ENCODE assay signal across 8 cellular contexts in the genomic region with DNA sequence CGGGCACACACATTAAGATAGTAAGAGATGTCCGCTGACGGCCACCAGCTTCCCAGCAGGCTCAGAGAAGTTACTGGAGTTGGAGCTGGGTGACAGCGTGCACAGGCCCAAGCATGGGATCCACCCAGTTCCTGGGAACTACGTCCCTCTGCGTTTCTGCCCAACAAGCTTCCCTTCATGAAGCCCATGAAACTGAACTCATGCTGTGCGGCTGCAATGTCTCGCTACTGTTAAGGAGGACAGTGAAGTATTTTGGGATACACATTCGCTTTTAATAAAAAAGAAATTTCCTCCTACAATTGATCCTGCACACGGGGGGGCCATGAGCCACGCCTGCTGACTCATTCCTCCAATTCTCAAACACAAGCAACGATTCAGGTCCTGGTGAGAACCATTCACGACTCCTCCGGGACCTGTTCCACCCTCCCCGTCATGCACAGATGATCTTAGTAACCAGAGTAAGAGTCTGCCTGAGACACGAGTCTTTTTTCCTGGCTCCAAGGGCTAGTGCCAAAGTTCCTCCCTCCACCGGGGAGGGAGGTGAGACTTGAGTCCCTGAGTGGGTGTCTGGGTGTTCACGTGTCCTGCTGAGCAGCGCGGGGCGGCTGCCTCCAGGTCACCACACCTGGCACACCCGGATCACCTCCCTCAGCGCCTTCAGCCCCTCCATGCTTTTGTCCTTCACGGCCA. TPM values are rescaled to one million over a fixed set of nuclear protein-coding genes. Genes with fewer than 3 reads are reported as not detected.
DNase-seq lines count a peak whose midpoint lies in the region; ATAC-seq and TF ChIP-seq lines count a peak whose summit lies in the region.
"Had no signal": no experiment of that assay in that cellular context is flagged by ENCODE, and none has a peak within 500 bp of the region (broad histone marks: within the 10 kb centered on the region; RNA-seq: fewer than 3 reads in every experiment).

No MANE protein-coding gene starts in this region.

- no peaks in the 10 kb centered on the region for H3K9me3 Mint-ChIP-seq in natural killer cell

- peaks cover 17 to 18% of the 10 kb centered on the region in 2 donors for H3K4me1 Mint-ChIP-seq in natural killer cell

- CTCF ChIA-PET in Panc1 (lab: Charles Lee) = interaction anchor here (0.7 kb wide), 2 partner anchors 581 to 1800 kb away, joined by 3 to 4 read pairs; no protein-coding TSS in a partner anchor

- H3K27me3 Mint-ChIP-seq in natural killer cell (ENCODE audit: low read depth in 2 of 2) = no peaks in the 10 kb centered on the region

- ATAC-seq in Panc1 (0 out of 2 replicates have a peak, but pooled peaks have one; percentile 6), natural killer cell (no peak), GM21367 (IDR thresholded peaks at IDR 0.05; ENCODE audit: unreplicated experiment) (no peak)

- no TSS peak for BruUV-seq in Panc1 (replicated peaks; lab: Mats Ljungman, UMichigan)

- in situ Hi-C loops in Panc1 (cut with HindIII; ENCODE audit: low pct_unique_long_range_greater_than_20kb, low sequenced_read_pairs) = no loop called here

- peak overlapping the region in 1 of 2 donors; percentile 26 for H3K27ac Mint-ChIP-seq in natural killer cell

- no peak overlapping the region for H3K4me3 Mint-ChIP-seq in natural killer cell

- peaks cover 31% of the 10 kb centered on the region for H3K4me1 ChIP-seq in Panc1 (ENCODE audit: control insufficient read depth, insufficient read depth, low read length)

- POLR2A ChIA-PET in Panc1 (lab: Charles Lee) = no interaction called here

- intact Hi-C loops in Panc1 (cut with micrococcal nuclease; ENCODE audit: unreplicated experiment) (no loop called here), natural killer cell (cut with micrococcal nuclease) (no loop called here)

- H3K4me3 ChIP-seq in Panc1 (ENCODE audit: low read depth in 2 of 2, low read length in 2 of 2) (peak overlapping the region; percentile 17 to 31; a peak in 3 of 4 replicates), fibroblast of mammary gland (ENCODE audit: control insufficient read depth, low read depth, low read length) (peak overlapping the region; percentile 28), skin epidermis (peak overlapping the region in 1 of 7 experiments; percentile 2)

- H3K36me3 Mint-ChIP-seq in natural killer cell = no peaks in the 10 kb centered on the region

- TF ChIP-seq CTCF in Panc1 (IDR thresholded peaks at IDR 0.05) (no peak), fibroblast of mammary gland (conservative IDR thresholded peaks at IDR 0.05; ENCODE audit: control insufficient read depth, insufficient read depth, low read depth, low read length) (no peak), natural killer cell (IDR thresholded peaks at IDR 0.05) (no peak)

- peak overlapping the region; percentile 59 for H3K27ac ChIP-seq in Panc1 (ENCODE audit: low read length)
- peak overlapping the region in 20 of 21 experiments; percentile 40 to 99 (median 94) for H3K27ac ChIP-seq in skin epidermis
- H3K27ac ChIP-seq: neutrophil had no signal

- DNase-seq in GM04503 (ENCODE audit: low read depth) (peak; percentile 53), Panc1 (ENCODE audit: low read depth, low spot score) (no peak), fibroblast of mammary gland (ENCODE audit: low read depth) (peak; percentile 99), natural killer cell (no peak), islet precursor cell (no peak)

- H3K27me3 ChIP-seq in Panc1 (ENCODE audit: control insufficient read depth, insufficient read depth, low read length) = no peaks in the 10 kb centered on the region

- no peaks in the 10 kb centered on the region for H3K36me3 ChIP-seq in Panc1 (ENCODE audit: control insufficient read depth, insufficient read depth, low read length)

- H3K9me3 ChIP-seq in Panc1 (ENCODE audit: control insufficient read depth, insufficient read depth, low read depth, low read length) = no peaks in the 10 kb centered on the region
- H3K9me3 ChIP-seq: neutrophil had no signal

RNA-seq across cellular contexts. Expression of a gene that starts 2.6 kb away (rescaled TPM):
- total RNA-seq in Panc1 (2021; ENCODE audit: unreplicated experiment) = 59.4 TPM
- polyA plus RNA-seq in Panc1 (2012; ENCODE audit: insufficient read length) = 81.5 TPM
- total RNA-seq in natural killer cell = 10 to 100 TPM; 19.0 to 21.4 (median 20.5) TPM

RNA-seq across cellular contexts. Expression of a gene that starts 11.2 kb away (rescaled TPM):
- 9.2 TPM for total RNA-seq in Panc1 (2021; ENCODE audit: unreplicated experiment)
- polyA plus RNA-seq in Panc1 (2012; ENCODE audit: insufficient read length) = 13.7 TPM
- total RNA-seq in natural killer cell = under 1 TPM in 1 of 3 donors, not detected in 2; 0.14 TPM

RNA-seq across cellular contexts. Expression of a gene that starts 36.7 kb away (rescaled TPM):
- total RNA-seq in Panc1 (2021; ENCODE audit: unreplicated experiment) (125 TPM), natural killer cell (10 to 100 TPM; 57.9 to 71.3 (median 62.8) TPM)
- 120 TPM for polyA plus RNA-seq in Panc1 (2012; ENCODE audit: insufficient read length)

Comparison
In these comparisons a context has a peak if more than half of its experiments do, and no peak if none do; other contexts are left out.
1. DNase-seq: peak in GM04503 (single experiment) and fibroblast of mammary gland (single experiment); none in Panc1 (single experiment), natural killer cell (single experiment) and islet precursor cell (single experiment).